ENCODE assay signal across 10 cellular contexts in the genomic region with DNA sequence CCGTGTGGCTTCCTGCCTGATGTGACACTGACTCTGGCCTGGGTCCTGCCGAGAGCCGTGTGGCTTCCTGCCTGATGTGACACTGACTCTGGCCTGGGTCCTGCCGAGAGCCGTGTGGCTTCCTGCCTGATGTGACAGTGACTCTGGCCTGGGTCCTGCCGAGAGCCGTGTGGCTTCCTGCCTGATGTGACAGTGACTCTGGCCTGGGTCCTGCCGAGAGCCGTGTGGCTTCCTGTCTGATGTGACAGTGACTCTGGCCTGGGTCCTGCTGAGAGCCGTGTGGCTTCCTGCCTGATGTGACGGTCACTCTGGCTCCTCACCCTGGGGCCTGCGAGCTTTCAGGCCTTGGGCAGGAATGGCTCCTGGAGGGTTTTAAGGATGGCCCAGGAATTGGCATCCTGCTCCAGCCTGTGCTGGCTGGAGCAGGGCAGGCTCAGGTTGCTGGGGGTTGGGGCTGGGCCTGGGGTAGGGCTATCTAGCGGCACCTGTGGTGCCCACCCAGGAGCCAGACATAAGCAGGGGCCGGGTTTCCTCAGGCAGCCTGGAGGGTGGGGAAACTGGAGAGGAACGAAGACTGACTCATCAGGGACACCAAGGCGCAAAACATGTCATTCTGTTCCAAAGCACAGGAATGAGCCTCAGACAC. TPM values are rescaled to one million over a fixed set of nuclear protein-coding genes. Genes with fewer than 3 reads are reported as not detected.
DNase-seq lines count a peak whose midpoint lies in the region; ATAC-seq, FAIRE-seq and TF ChIP-seq lines count a peak whose summit lies in the region.
"Not testable (repeated sequence)": the region's sequence is repeated elsewhere in the genome, so short reads cannot be mapped to it uniquely, and the experiment has no call there.
"Had no signal": no experiment of that assay in that cellular context is flagged by ENCODE, and none has a peak within 500 bp of the region (broad histone marks: within the 10 kb centered on the region; RNA-seq: fewer than 3 reads in every experiment).

No MANE protein-coding gene starts in this region.

- FAIRE-seq in GM18507 (lab: Jason Lieb, UNC) = peak; percentile 90

- peak overlapping the region; percentile 77 to 93 (median 89) for H3K27ac Mint-ChIP-seq in CD14-positive monocyte
- H3K27ac Mint-ChIP-seq in T-helper 2 cell treated with Interferon-gamma antibody and Interleukin-4, amounts not matched to agents 5 μg/mL and 100 μg/mL, for 36 hours = peak overlapping the region; percentile 84
- peak overlapping the region; percentile 96 for H3K27ac Mint-ChIP-seq in activated T-helper 17 cell treated with anti-CD3 and anti-CD28 coated beads, Interleukin-2, amount 50 U/mL, for 72 hours

- not testable (repeated sequence) for DNase-seq in CD14-positive monocyte (ENCODE audit: low spot score); GM18507 (ENCODE audit: extremely low spot score, insufficient read length, low read depth)
- DNase-seq in T-helper 2 cell treated with Interferon-gamma antibody and Interleukin-4, amounts not matched to agents 5 μg/mL and 100 μg/mL, for 36 hours (ENCODE audit: low spot score) = peak; percentile 17
- DNase-seq in ecto neural progenitor cell (ENCODE audit: low spot score) = peak; percentile 44
- peak in 1 of 49 donors; percentile 26 for DNase-seq in substantia nigra (lab: John Stamatoyannopoulos, UW)

- not testable (repeated sequence) for H3K36me3 ChIP-seq in neutrophil

- H3K36me3 Mint-ChIP-seq in CD14-positive monocyte; T-helper 2 cell treated with Interferon-gamma antibody and Interleukin-4, amounts not matched to agents 5 μg/mL and 100 μg/mL, for 36 hours (ENCODE audit: low read depth); activated T-helper 17 cell treated with anti-CD3 and anti-CD28 coated beads, Interleukin-2, amount 50 U/mL, for 72 hours (ENCODE audit: low read depth): not testable (repeated sequence)

- H3K4me3 ChIP-seq in neutrophil (ENCODE audit: low read depth in 1 of 2, low read length in 1 of 2) = peak overlapping the region in 1 of 2 experiments; percentile 51

- not testable (repeated sequence) for H3K9me3 Mint-ChIP-seq in CD14-positive monocyte; T-helper 2 cell treated with Interferon-gamma antibody and Interleukin-4, amounts not matched to agents 5 μg/mL and 100 μg/mL, for 36 hours; activated T-helper 17 cell treated with anti-CD3 and anti-CD28 coated beads, Interleukin-2, amount 50 U/mL, for 72 hours

- intact Hi-C loops in CD14-positive monocyte (cut with micrococcal nuclease) = not testable (repeated sequence)

- peaks cover 79 to 87% of the 10 kb centered on the region in 2 experiments for H3K4me1 ChIP-seq in neutrophil (ENCODE audit: control insufficient read depth in 1 of 2, insufficient read depth in 1 of 2, low read depth in 1 of 2, low read length in 1 of 2)

- H3K27ac ChIP-seq in layer of hippocampus (ENCODE audit: low read depth, low read length) = peak overlapping the region; percentile 75
- H3K27ac ChIP-seq in neutrophil = peak overlapping the region; percentile 92
- peak overlapping the region; percentile 50 for H3K27ac ChIP-seq in substantia nigra (ENCODE audit: low read depth, low read length, poor library complexity, severe bottlenecking)

- not testable (repeated sequence) for H3K27me3 ChIP-seq in layer of hippocampus (ENCODE audit: control insufficient read depth, insufficient read depth, low read length); neutrophil

- H3K4me3 Mint-ChIP-seq in CD14-positive monocyte = peak overlapping the region; percentile 59 to 64
- peak overlapping the region; percentile 63 for H3K4me3 Mint-ChIP-seq in T-helper 2 cell treated with Interferon-gamma antibody and Interleukin-4, amounts not matched to agents 5 μg/mL and 100 μg/mL, for 36 hours
- H3K4me3 Mint-ChIP-seq in activated T-helper 17 cell treated with anti-CD3 and anti-CD28 coated beads, Interleukin-2, amount 50 U/mL, for 72 hours = peak overlapping the region; percentile 67

- H3K27me3 Mint-ChIP-seq in CD14-positive monocyte (ENCODE audit: low read depth in 3 of 3); T-helper 2 cell treated with Interferon-gamma antibody and Interleukin-4, amounts not matched to agents 5 μg/mL and 100 μg/mL, for 36 hours (ENCODE audit: low read depth); activated T-helper 17 cell treated with anti-CD3 and anti-CD28 coated beads, Interleukin-2, amount 50 U/mL, for 72 hours: not testable (repeated sequence)

- not testable (repeated sequence) for TF ChIP-seq CTCF in CD14-positive monocyte (IDR thresholded peaks at IDR 0.05); neutrophil (IDR thresholded peaks at IDR 0.05)

- peak; percentile 20 for ATAC-seq in activated T-helper 17 cell treated with anti-CD3 and anti-CD28 coated beads, Interleukin-2, amount 50 U/mL, for 72 hours (replicated peaks)

- peaks cover 74% of the 10 kb centered on the region for H3K4me1 Mint-ChIP-seq in CD14-positive monocyte
- H3K4me1 Mint-ChIP-seq in T-helper 2 cell treated with Interferon-gamma antibody and Interleukin-4, amounts not matched to agents 5 μg/mL and 100 μg/mL, for 36 hours (ENCODE audit: low read depth) = peaks cover 26% of the 10 kb centered on the region
- peaks cover 24% of the 10 kb centered on the region for H3K4me1 Mint-ChIP-seq in activated T-helper 17 cell treated with anti-CD3 and anti-CD28 coated beads, Interleukin-2, amount 50 U/mL, for 72 hours

- H3K9me3 ChIP-seq in neutrophil = not testable (repeated sequence)

RNA-seq across cellular contexts. Expression of a gene that starts 7.1 kb away (rescaled TPM):
- 10 to 100 TPM; 39.2 to 43.0 TPM for polyA plus RNA-seq in CD14-positive monocyte
- total RNA-seq in activated T-helper 17 cell treated with anti-CD3 and anti-CD28 coated beads, Interleukin-2, amount 50 U/mL, for 72 hours = 100 to 1,000 TPM in 1 of 2 donors, 10 to 100 TPM in 1; 91.9 to 112 TPM

RNA-seq across cellular contexts. Expression of a gene that starts 35.4 kb away (rescaled TPM):
- polyA plus RNA-seq in CD14-positive monocyte = 10 to 100 TPM; 54.2 to 59.4 TPM
- 100 to 1,000 TPM; 154 to 390 TPM for total RNA-seq in activated T-helper 17 cell treated with anti-CD3 and anti-CD28 coated beads, Interleukin-2, amount 50 U/mL, for 72 hours

RNA-seq across cellular contexts. Expression of a gene that starts 52.6 kb away (rescaled TPM):
- polyA plus RNA-seq in CD14-positive monocyte = not detected
- not detected for total RNA-seq in activated T-helper 17 cell treated with anti-CD3 and anti-CD28 coated beads, Interleukin-2, amount 50 U/mL, for 72 hours
- polyA plus RNA-seq: adipose tissue, GM23338 had no signal
